1 cellular context compared by ENCODE assay signal in the genomic region with DNA sequence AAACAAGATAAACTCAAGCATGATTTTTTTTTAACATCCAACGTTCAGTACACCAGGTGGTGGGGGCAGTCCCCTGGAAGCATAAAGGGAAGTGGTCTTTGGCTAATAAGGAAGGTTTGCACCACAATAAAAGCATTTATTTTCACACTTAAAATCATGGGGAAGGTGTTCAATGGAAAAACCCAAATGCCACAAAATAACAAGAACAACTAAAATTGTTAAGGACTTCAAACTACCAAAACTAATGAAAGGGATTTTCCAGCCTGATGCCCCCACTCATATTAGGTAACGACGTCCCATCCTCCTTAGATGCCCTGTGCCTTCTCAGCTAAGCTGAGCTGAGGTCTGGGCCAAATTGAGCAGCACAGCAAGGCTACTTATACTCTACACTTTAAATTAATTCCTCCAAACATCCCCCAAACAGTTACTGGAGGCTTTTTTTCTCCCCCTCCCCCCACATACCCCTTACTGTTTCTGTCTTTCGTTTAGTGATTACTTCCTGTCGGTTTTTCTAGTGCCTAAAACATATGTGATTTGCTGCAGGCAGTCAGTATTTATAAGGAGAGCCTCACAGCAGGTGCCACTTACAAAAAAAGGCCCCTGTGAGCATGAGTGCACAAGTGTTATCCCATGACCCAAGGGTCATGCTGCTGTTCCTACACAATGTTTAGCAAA.
TF ChIP-seq lines count a peak whose summit lies in the region.

No MANE protein-coding gene starts in this region.

TF ChIP-seq in SK-N-SH, 30 proteins besides CTCF, POLR2A, EP300 and RAD21 (continued from another document):
- TF ChIP-seq, protein P1, sequence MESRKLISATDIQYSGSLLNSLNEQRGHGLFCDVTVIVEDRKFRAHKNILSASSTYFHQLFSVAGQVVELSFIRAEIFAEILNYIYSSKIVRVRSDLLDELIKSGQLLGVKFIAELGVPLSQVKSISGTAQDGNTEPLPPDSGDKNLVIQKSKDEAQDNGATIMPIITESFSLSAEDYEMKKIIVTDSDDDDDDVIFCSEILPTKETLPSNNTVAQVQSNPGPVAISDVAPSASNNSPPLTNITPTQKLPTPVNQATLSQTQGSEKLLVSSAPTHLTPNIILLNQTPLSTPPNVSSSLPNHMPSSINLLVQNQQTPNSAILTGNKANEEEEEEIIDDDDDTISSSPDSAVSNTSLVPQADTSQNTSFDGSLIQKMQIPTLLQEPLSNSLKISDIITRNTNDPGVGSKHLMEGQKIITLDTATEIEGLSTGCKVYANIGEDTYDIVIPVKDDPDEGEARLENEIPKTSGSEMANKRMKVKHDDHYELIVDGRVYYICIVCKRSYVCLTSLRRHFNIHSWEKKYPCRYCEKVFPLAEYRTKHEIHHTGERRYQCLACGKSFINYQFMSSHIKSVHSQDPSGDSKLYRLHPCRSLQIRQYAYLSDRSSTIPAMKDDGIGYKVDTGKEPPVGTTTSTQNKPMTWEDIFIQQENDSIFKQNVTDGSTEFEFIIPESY (IDR thresholded peaks at IDR 0.05; ENCODE audit: borderline replicate concordance, low read depth): no peak
- TF ChIP-seq CHD2 (IDR thresholded peaks at IDR 0.05; ENCODE audit: low read length, partially characterized antibody) (no peak), MEF2A (IDR thresholded peaks at IDR 0.05; ENCODE audit: borderline replicate concordance, low read depth) (no peak)
- TF ChIP-seq, protein P2, sequence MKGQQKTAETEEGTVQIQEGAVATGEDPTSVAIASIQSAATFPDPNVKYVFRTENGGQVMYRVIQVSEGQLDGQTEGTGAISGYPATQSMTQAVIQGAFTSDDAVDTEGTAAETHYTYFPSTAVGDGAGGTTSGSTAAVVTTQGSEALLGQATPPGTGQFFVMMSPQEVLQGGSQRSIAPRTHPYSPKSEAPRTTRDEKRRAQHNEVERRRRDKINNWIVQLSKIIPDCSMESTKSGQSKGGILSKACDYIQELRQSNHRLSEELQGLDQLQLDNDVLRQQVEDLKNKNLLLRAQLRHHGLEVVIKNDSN (IDR thresholded peaks at IDR 0.05; ENCODE audit: borderline replicate concordance, low read depth): no peak
